In the genomic region with DNA sequence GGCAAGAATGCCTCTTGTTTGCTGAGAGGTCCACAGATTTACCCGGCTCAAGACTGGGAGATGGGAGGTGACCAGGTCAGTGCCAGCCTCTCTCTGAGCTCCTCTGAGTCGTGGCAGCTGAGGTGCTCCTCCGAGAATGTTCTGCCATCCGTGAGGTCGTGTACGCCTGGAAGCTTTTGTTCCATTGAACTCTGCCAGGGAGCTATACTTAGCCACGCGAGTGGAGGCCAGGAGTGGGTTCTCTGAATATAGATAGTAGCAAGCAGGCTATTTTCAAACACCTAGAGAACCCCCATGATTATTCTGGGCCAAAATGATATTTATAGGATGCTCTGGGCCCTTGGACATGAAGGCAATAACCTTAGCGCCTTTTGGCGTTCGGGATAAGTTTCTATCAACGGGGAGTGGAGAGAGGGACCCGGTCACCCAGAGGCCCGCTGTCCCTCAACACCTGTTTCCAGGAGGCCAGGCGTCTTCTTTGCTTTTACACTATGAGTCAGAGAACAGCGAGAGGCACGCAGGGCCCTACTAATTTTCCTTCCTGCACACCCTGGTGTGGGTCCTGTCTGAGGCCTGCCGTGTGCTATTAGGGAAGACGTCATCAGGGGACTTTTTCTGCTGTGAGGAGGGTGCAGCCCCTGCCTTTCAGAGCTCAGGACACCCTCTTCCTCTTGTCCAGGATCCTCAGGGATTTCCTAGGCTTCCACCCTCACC, we compare ENCODE assay signal across 27 cellular contexts. TPM values are rescaled to one million over a fixed set of nuclear protein-coding genes. Genes with fewer than 3 reads are reported as not detected.
DNase-seq lines count a peak whose midpoint lies in the region; ATAC-seq and TF ChIP-seq lines count a peak whose summit lies in the region.
"Had no signal": no experiment of that assay in that cellular context is flagged by ENCODE, and none has a peak within 500 bp of the region (broad histone marks: within the 10 kb centered on the region; RNA-seq: fewer than 3 reads in every experiment).

No MANE protein-coding gene starts in this region.

- no peaks in the 10 kb centered on the region for H3K9me3 ChIP-seq in cardiac muscle cell (ENCODE audit: low read depth)
- no peaks in the 10 kb centered on the region for H3K9me3 ChIP-seq in gastrocnemius medialis
- H3K9me3 ChIP-seq: MG63, neutrophil, stomach, tibial artery had no signal

- peak in 1 of 2 donors; percentile 16 for TF ChIP-seq POLR2A in gastrocnemius medialis (IDR thresholded peaks at IDR 0.05)

- peak overlapping the region; percentile 67 for H3K27ac ChIP-seq in cardiac muscle cell
- H3K27ac ChIP-seq in gastrocnemius medialis = peak overlapping the region; percentile 75 to 84 (median 82)
- H3K27ac ChIP-seq: neutrophil, PC-9, stomach, tibial artery, VCaP had no signal

- ATAC-seq in GM21786 (IDR thresholded peaks at IDR 0.05; ENCODE audit: unreplicated experiment) (peak; percentile 76), gastrocnemius medialis (peak; percentile 79 to 85)
- ATAC-seq: activated CD8-positive, alpha-beta memory T cell treated with anti-CD3 and anti-CD28 coated beads, Interleukin-2, amount 10 ng/mL, durations not matched to agents 7 days and 5 days; left colon had no signal

- H3K4me3 ChIP-seq in cardiac muscle cell (no peak overlapping the region), gastrocnemius medialis (peak overlapping the region in 1 of 4 donors; percentile 2)
- H3K4me3 ChIP-seq: MG63, PC-9, stomach, tibial artery had no signal

- intact Hi-C loops in gastrocnemius medialis (cut with DNase I; ENCODE audit: low total_unique reads) = loop anchor here (1.0 kb wide), 1 partner anchor 12 kb away; a partner anchor contains a TSS

- no peak for TF ChIP-seq CTCF in GM10266 (IDR thresholded peaks at IDR 0.05; ENCODE audit: control insufficient read depth, insufficient read depth, low read depth, missing control alignments)
- no peak for TF ChIP-seq CTCF in cardiac muscle cell (IDR thresholded peaks at IDR 0.05; ENCODE audit: low read depth, low read length)
- TF ChIP-seq CTCF in gastrocnemius medialis (IDR thresholded peaks at IDR 0.05 in 4 of 5, conservative IDR thresholded peaks at IDR 0.05 in 1 of 5) = no peak

- H3K36me3 ChIP-seq in cardiac muscle cell (no peaks in the 10 kb centered on the region), gastrocnemius medialis (no peaks in the 10 kb centered on the region)
- H3K36me3 ChIP-seq: MG63 had no signal

- H3K4me1 ChIP-seq in cardiac muscle cell (ENCODE audit: low read depth) (peaks cover 14% of the 10 kb centered on the region), gastrocnemius medialis (peaks cover 46 to 57% of the 10 kb centered on the region in 2 donors)
- H3K4me1 ChIP-seq: tibial artery had no signal

- in situ Hi-C loops in gastrocnemius medialis (cut with MboI; ENCODE audit: low sequenced_read_pairs in 4 of 4) = no loop called here

- DNase-seq in GM10266 (ENCODE audit: extremely low spot score) (peak; percentile 78), cardiac muscle cell (ENCODE audit: low read depth in 1 of 2, low spot score in 1 of 2) (peak in 1 of 2 donors; percentile 44), gastrocnemius medialis (peak; percentile 39 to 66), retina (no peak), COR-L47 (lab: John Stamatoyannopoulos, UW) (no peak), MV-4-11 (lab: John Stamatoyannopoulos, UW) (no peak), globus pallidus (ENCODE audit: low spot score) (no peak)
- DNase-seq: activated CD8-positive, alpha-beta memory T cell treated with anti-CD3 and anti-CD28 coated beads, Interleukin-2, amount 10 ng/mL, durations not matched to agents 7 days and 5 days; activated naive CD4-positive, alpha-beta T cell treated with Interleukin-2 at 50 U/mL for 16 hours; activated T-cell treated with anti-CD3 and anti-CD28 coated beads, Interleukin-2, amount 50 U/mL, for 72 hours; amniotic stem cell; CD8-positive, alpha-beta memory T cell; effector memory CD4-positive, alpha-beta T cell; KG1; left colon; mesenchymal stem cell; MG63; NCI-H2029; NCI-H526 treated with DMSO at 0.1 percent for 48 hours; PC-9; SHP77 treated with DMSO at 0.1 percent for 48 hours; stomach; tibial artery had no signal

- H3K27me3 ChIP-seq in cardiac muscle cell (no peaks in the 10 kb centered on the region), gastrocnemius medialis (no peaks in the 10 kb centered on the region)
- H3K27me3 ChIP-seq: MG63, neutrophil had no signal

RNA-seq across cellular contexts. Expression of a gene that starts 11.0 kb away (rescaled TPM):
- total RNA-seq in cardiac muscle cell (65.0 and 159 TPM in 2 replicates), gastrocnemius medialis (10 to 100 TPM in 3 of 4 donors, 1 to 10 TPM in 1; 9.0 to 16.3 (median 13.4) TPM)
- 88.4 and 192 TPM in 2 replicates for polyA plus RNA-seq in cardiac muscle cell

RNA-seq across cellular contexts. Expression of a gene that starts 12.5 kb away (rescaled TPM):
- 1.6 and 2.9 TPM in 2 replicates for total RNA-seq in cardiac muscle cell
- 3.7 and 4.5 TPM in 2 replicates for polyA plus RNA-seq in cardiac muscle cell
- 1 to 10 TPM; 1.2 to 2.2 (median 1.6) TPM for total RNA-seq in gastrocnemius medialis
- total RNA-seq: A673 had no signal

RNA-seq across cellular contexts. Expression of a gene that starts 23.0 kb away (rescaled TPM):
- total RNA-seq in cardiac muscle cell = 174 and 218 TPM in 2 replicates
- 233 and 237 TPM in 2 replicates for polyA plus RNA-seq in cardiac muscle cell
- 10 to 100 TPM in 3 of 4 donors, 1 to 10 TPM in 1; 5.1 to 33.2 (median 28.7) TPM for total RNA-seq in gastrocnemius medialis

RNA-seq across cellular contexts. Expression of a gene that starts 32.4 kb away (rescaled TPM):
- total RNA-seq in cardiac muscle cell (30.0 and 33.5 TPM in 2 replicates), gastrocnemius medialis (10 to 100 TPM; 22.9 to 32.5 (median 26.1) TPM)
- 23.2 and 34.2 TPM in 2 replicates for polyA plus RNA-seq in cardiac muscle cell

RNA-seq across cellular contexts. Expression of a gene that starts 32.5 kb away (rescaled TPM):
- total RNA-seq in cardiac muscle cell (9.3 and 10.8 TPM in 2 replicates), gastrocnemius medialis (10 to 100 TPM; 11.1 to 17.7 (median 14.1) TPM)
- 9.2 and 13.8 TPM in 2 replicates for polyA plus RNA-seq in cardiac muscle cell

Comparison
In these comparisons a context has a peak if more than half of its experiments do, and no peak if none do; other contexts are left out.
1. DNase-seq: peak in GM10266 (single experiment) and gastrocnemius medialis (2 of 2); none in retina (single experiment), COR-L47 (single experiment), MV-4-11 (single experiment) and globus pallidus (single experiment).